ENCODE assay signal across 17 cellular contexts in the genomic region with DNA sequence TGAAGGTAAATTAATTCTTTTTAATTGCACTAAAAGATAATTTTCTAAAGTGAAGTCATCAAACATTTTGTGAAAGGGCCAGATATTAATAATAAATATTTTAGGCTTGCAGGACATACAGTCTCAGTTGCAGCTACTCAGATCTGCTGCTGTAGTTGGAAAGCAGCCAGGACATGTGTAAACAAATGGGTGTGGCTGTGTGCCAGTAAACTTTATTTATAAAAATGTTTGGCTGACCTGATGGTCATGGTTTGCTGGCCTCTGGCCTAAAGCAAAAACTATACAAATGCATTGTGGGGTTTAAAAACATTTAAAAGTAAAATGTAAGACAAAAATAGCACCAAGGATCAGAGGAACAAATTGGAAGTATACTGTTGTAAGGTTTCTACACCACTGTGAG.
A peak's percentile ranks its signal among the peaks of the same experiment; 100 is the strongest.
DNase-seq lines count a peak whose midpoint lies in the region; ATAC-seq and TF ChIP-seq lines count a peak whose summit lies in the region.
"Had no signal": no experiment of that assay in that cellular context is flagged by ENCODE, and none has a peak within 500 bp of the region (broad histone marks: within the 10 kb centered on the region; RNA-seq: fewer than 3 reads in every experiment).

No MANE protein-coding gene starts in this region.

- H3K4me1 Mint-ChIP-seq in endodermal cell = peaks cover 16% of the 10 kb centered on the region
- H3K4me1 Mint-ChIP-seq: activated naive CD8-positive, alpha-beta T cell treated with anti-CD3 and anti-CD28 coated beads, Interleukin-2, amount 10 ng/mL, durations not matched to agents 7 days and 5 days; B cell had no signal

- peaks cover 8% of the 10 kb centered on the region for H3K4me1 ChIP-seq in endodermal cell (ENCODE audit: control insufficient read depth, insufficient read depth, low read length)

- H3K27ac ChIP-seq in endodermal cell (ENCODE audit: low read depth, low read length) = no peak overlapping the region
- H3K27ac ChIP-seq: KMS-11 had no signal

- DNase-seq in DMS53 treated with DMSO at 0.1 percent for 48 hours (lab: John Stamatoyannopoulos, UW; ENCODE audit: unreplicated experiment) (peak; percentile 16), NCI-H1105 treated with DMSO at 0.1 percent for 48 hours (lab: John Stamatoyannopoulos, UW) (peak; percentile 61), SHP77 treated with DMSO at 0.1 percent for 48 hours (lab: John Stamatoyannopoulos, UW) (peak; percentile 50), left colon (no peak), HuH-7 (ENCODE audit: low spot score) (no peak), inferior parietal cortex (ENCODE audit: extremely low spot score) (no peak), endodermal cell (no peak)
- DNase-seq: activated naive CD8-positive, alpha-beta T cell treated with anti-CD3 and anti-CD28 coated beads, Interleukin-2, amount 10 ng/mL, durations not matched to agents 7 days and 5 days; foreskin fibroblast; GF-D8; naive B cell; NCI-H226; retina; Right ventricle myocardium superior had no signal

- ATAC-seq in left colon (peak; percentile 51), GM18519 (IDR thresholded peaks at IDR 0.05; ENCODE audit: low FRiP score, unreplicated experiment) (no peak)

- intact Hi-C loops in left colon (cut with DNase I, micrococcal nuclease) = no loop called here

- no peak overlapping the region for H3K4me3 Mint-ChIP-seq in endodermal cell
- H3K4me3 Mint-ChIP-seq: activated naive CD8-positive, alpha-beta T cell treated with anti-CD3 and anti-CD28 coated beads, Interleukin-2, amount 10 ng/mL, durations not matched to agents 7 days and 5 days; B cell; naive B cell had no signal

- H3K27me3 ChIP-seq in endodermal cell (ENCODE audit: control insufficient read depth, insufficient read depth, low read length, poor library complexity, severe bottlenecking) = no peaks in the 10 kb centered on the region

- no peak overlapping the region for H3K4me3 ChIP-seq in endodermal cell (ENCODE audit: low read length)

- H3K27ac Mint-ChIP-seq in endodermal cell = no peak overlapping the region
- H3K27ac Mint-ChIP-seq: activated naive CD8-positive, alpha-beta T cell treated with anti-CD3 and anti-CD28 coated beads, Interleukin-2, amount 10 ng/mL, durations not matched to agents 7 days and 5 days; B cell; naive B cell had no signal

- H3K27me3 Mint-ChIP-seq in endodermal cell (ENCODE audit: insufficient read depth) = no peaks in the 10 kb centered on the region

- no peaks in the 10 kb centered on the region for H3K9me3 Mint-ChIP-seq in endodermal cell
- H3K9me3 Mint-ChIP-seq: activated naive CD8-positive, alpha-beta T cell treated with anti-CD3 and anti-CD28 coated beads, Interleukin-2, amount 10 ng/mL, durations not matched to agents 7 days and 5 days had no signal

- TF ChIP-seq CTCF in endodermal cell (conservative IDR thresholded peaks at IDR 0.05) = no peak

- no peaks in the 10 kb centered on the region for H3K36me3 ChIP-seq in endodermal cell (ENCODE audit: control insufficient read depth, insufficient read depth, low read length)

- no peaks in the 10 kb centered on the region for H3K36me3 Mint-ChIP-seq in endodermal cell (ENCODE audit: low read depth)
- H3K36me3 Mint-ChIP-seq: activated naive CD8-positive, alpha-beta T cell treated with anti-CD3 and anti-CD28 coated beads, Interleukin-2, amount 10 ng/mL, durations not matched to agents 7 days and 5 days had no signal

- no peaks in the 10 kb centered on the region for H3K9me3 ChIP-seq in endodermal cell (ENCODE audit: control insufficient read depth, low read length)

- no peak overlapping the region for H3K9ac ChIP-seq in endodermal cell (ENCODE audit: extremely low read depth, low read length, poor library complexity, severe bottlenecking)
- H3K9ac ChIP-seq: KMS-11 had no signal

Comparison
In these comparisons a context has a peak if more than half of its experiments do, and no peak if none do; other contexts are left out.
1. DNase-seq: peak in DMS53 treated with DMSO at 0.1 percent for 48 hours (single experiment), NCI-H1105 treated with DMSO at 0.1 percent for 48 hours (single experiment) and SHP77 treated with DMSO at 0.1 percent for 48 hours (single experiment); none in left colon (0 of 2), HuH-7 (single experiment), inferior parietal cortex (single experiment) and endodermal cell (single experiment).